9 cellular contexts compared by ENCODE assay signal in genomic region chr3:129068291-129068886, GRCh38. TPM values are rescaled to one million over a fixed set of nuclear protein-coding genes. Genes with fewer than 3 reads are reported as not detected.
DNase-seq lines count a peak whose midpoint lies in the region; ATAC-seq and TF ChIP-seq lines count a peak whose summit lies in the region.
"Had no signal": no experiment of that assay in that cellular context is flagged by ENCODE, and none has a peak within 500 bp of the region (broad histone marks: within the 10 kb centered on the region; RNA-seq: fewer than 3 reads in every experiment).

No MANE protein-coding gene starts in this region.

- H3K27ac ChIP-seq in CD8-positive, alpha-beta T cell (ENCODE audit: low read depth, low read length): no peak overlapping the region
- H3K27ac ChIP-seq in VCaP: peak overlapping the region; percentile 82
- H3K27ac ChIP-seq in RWPE1: no peak overlapping the region

- POLR2A ChIA-PET in CD8-positive, alpha-beta T cell (lab: Charles Lee): interaction anchor here (1.0 to 1.6 kb wide), 8 partner anchors 8 to 248 kb away, joined by 3 to 8 read pairs (median 4); partner anchors contain the start of gene GP9
- POLR2A ChIA-PET in RWPE1 (lab: Yijun Ruan, JAX; ENCODE audit: low non-redundant PET): no interaction called here

- no peaks in the 10 kb centered on the region for H3K9me3 Mint-ChIP-seq in CD8-positive, alpha-beta T cell

- CTCF ChIA-PET in CD8-positive, alpha-beta T cell (lab: Charles Lee): interaction anchor here (0.8 to 8.9 kb wide), 8 partner anchors 10 to 408 kb away, joined by 3 to 52 read pairs (median 3); a partner anchor contains a TSS
- CTCF ChIA-PET in RWPE1 (lab: Yijun Ruan, JAX): interaction anchor here (0.6 kb wide), 3 partner anchors 10 to 1156 kb away, joined by 3 read pairs; no protein-coding TSS in a partner anchor

- no peaks in the 10 kb centered on the region for H3K36me3 ChIP-seq in CD8-positive, alpha-beta T cell (ENCODE audit: insufficient read depth, low read length)

- H3K4me3 ChIP-seq in CD8-positive, alpha-beta T cell (ENCODE audit: low read depth, low read length): peak overlapping the region; percentile 33
- H3K4me3 ChIP-seq in fibroblast of pulmonary artery (replicated peaks; ENCODE audit: low read depth, low read length): peak overlapping the region; percentile 37

- H3K27ac Mint-ChIP-seq in CD8-positive, alpha-beta T cell: no peak overlapping the region

- no peaks in the 10 kb centered on the region for H3K4me1 ChIP-seq in CD8-positive, alpha-beta T cell (ENCODE audit: insufficient read depth, low read length)

- peak; percentile 53 for ATAC-seq in CD8-positive, alpha-beta T cell
- ATAC-seq in sciatic nerve (peak; percentile 45), GM18858 (IDR thresholded peaks at IDR 0.05; ENCODE audit: unreplicated experiment) (no peak), GM18502 (IDR thresholded peaks at IDR 0.05; ENCODE audit: poor library complexity, unreplicated experiment) (no peak)

- H3K9me3 ChIP-seq in CD8-positive, alpha-beta T cell (ENCODE audit: low read length): no peaks in the 10 kb centered on the region

- H3K27me3 Mint-ChIP-seq in CD8-positive, alpha-beta T cell (ENCODE audit: low read depth): peaks cover 3% of the 10 kb centered on the region

- H3K27me3 ChIP-seq in CD8-positive, alpha-beta T cell (ENCODE audit: insufficient read depth, low read length): no peaks in the 10 kb centered on the region

- intact Hi-C loops in CD8-positive, alpha-beta T cell (cut with DNase I, micrococcal nuclease): loop anchor here in 1 of 2 experiments (5.0 kb wide), 1 partner anchor 56 kb away; no protein-coding TSS in a partner anchor
- intact Hi-C loops in sciatic nerve (cut with DNase I): no loop called here

- TF ChIP-seq CTCF in CD8-positive, alpha-beta T cell (IDR thresholded peaks at IDR 0.05): no peak
- no peak for TF ChIP-seq CTCF in VCaP (conservative IDR thresholded peaks at IDR 0.05)
- TF ChIP-seq CTCF in fibroblast of pulmonary artery (IDR thresholded peaks at IDR 0.05; ENCODE audit: low read length, missing control alignments): no peak
- no peak for TF ChIP-seq CTCF in RWPE1 (conservative IDR thresholded peaks at IDR 0.05; ENCODE audit: low read depth)

- peak in 1 of 7 experiments; percentile 55 for DNase-seq in CD8-positive, alpha-beta T cell
- DNase-seq in fibroblast of pulmonary artery (ENCODE audit: low read depth) (peak; percentile 13), sciatic nerve (ENCODE audit: low spot score) (no peak), RWPE1 (ENCODE audit: low spot score) (no peak), globus pallidus (ENCODE audit: low spot score) (no peak)
- DNase-seq: NCI-H187 had no signal

- peaks cover 28% of the 10 kb centered on the region for H3K4me1 Mint-ChIP-seq in CD8-positive, alpha-beta T cell (ENCODE audit: low read depth)

- no peaks in the 10 kb centered on the region for H3K36me3 Mint-ChIP-seq in CD8-positive, alpha-beta T cell

- H3K4me3 Mint-ChIP-seq in CD8-positive, alpha-beta T cell: peak overlapping the region; percentile 82

RNA-seq across cellular contexts. Expression of gene GP9, which starts 7.8 kb away (rescaled TPM):
- total RNA-seq in CD8-positive, alpha-beta T cell: not detected
- total RNA-seq in sciatic nerve: 0.53 TPM

RNA-seq across cellular contexts. Expression of gene RAB43, which starts 53.2 kb away (rescaled TPM):
- 10 to 100 TPM; 45.2 to 48.6 TPM for total RNA-seq in CD8-positive, alpha-beta T cell
- 17.9 TPM for total RNA-seq in sciatic nerve

Comparison
In these comparisons a context has a peak if more than half of its experiments do, and no peak if none do; other contexts are left out.
1. ATAC-seq: peak in CD8-positive, alpha-beta T cell (single experiment) and sciatic nerve (single experiment); none in GM18858 (single experiment) and GM18502 (single experiment).